ENCODE assay signal across 1 cellular context in genomic region chr6:116139917-116140316, GRCh38.
A peak's percentile ranks its signal among the peaks of the same experiment; 100 is the strongest.
TF ChIP-seq lines count a peak whose summit lies in the region.

No MANE protein-coding gene starts in this region.

TF ChIP-seq in HepG2, 621 proteins besides CTCF, POLR2A, EP300 and RAD21:
- 0 out of 2 replicates have a peak, but pooled peaks have one; percentile 19 for TF ChIP-seq TGIF2 (CRISPR knock-in tag; IDR thresholded peaks at IDR 0.05)
- TF ChIP-seq ZNF644 (CRISPR knock-in tag; IDR thresholded peaks at IDR 0.05; ENCODE audit: low read depth) = 0 out of 2 replicates have a peak, but pooled peaks have one; percentile 18
- TF ChIP-seq HMGXB4 (CRISPR knock-in tag; IDR thresholded peaks at IDR 0.05; ENCODE audit: borderline replicate concordance in 1 of 2, low read depth in 1 of 2) = 0 out of 4 replicates have a peak, but pooled peaks of 1 of the 2 experiments have one; percentile 27
- peak; percentile 62 for TF ChIP-seq TEAD3 (CRISPR knock-in tag; optimal IDR thresholded peaks at IDR 0.05; ENCODE audit: borderline replicate concordance)
- no peak for TF ChIP-seq ZNF747 (CRISPR knock-in tag; IDR thresholded peaks at IDR 0.05; ENCODE audit: borderline replicate concordance)
- no peak for TF ChIP-seq UBTF (CRISPR knock-in tag; IDR thresholded peaks at IDR 0.05)
- TF ChIP-seq HNF4G (IDR thresholded peaks at IDR 0.05; ENCODE audit: borderline replicate concordance, low read depth, low read length) = 0 out of 2 replicates have a peak, but pooled peaks have one; percentile 4
- TF ChIP-seq HNF4G (CRISPR knock-in tag; IDR thresholded peaks at IDR 0.05; ENCODE audit: borderline replicate concordance, low read depth) = no peak
- no peak for TF ChIP-seq CEBPZ (IDR thresholded peaks at IDR 0.05; ENCODE audit: low read length)
- no peak for TF ChIP-seq ATRX (CRISPR knock-in tag; IDR thresholded peaks at IDR 0.05; ENCODE audit: borderline replicate concordance)
- no peak for TF ChIP-seq ZNF75D (CRISPR knock-in tag; IDR thresholded peaks at IDR 0.05; ENCODE audit: borderline replicate concordance)
TF ChIP-seq in HepG2: peak in this region for 5.
